ENCODE assay signal across 20 cellular contexts in the genomic region with DNA sequence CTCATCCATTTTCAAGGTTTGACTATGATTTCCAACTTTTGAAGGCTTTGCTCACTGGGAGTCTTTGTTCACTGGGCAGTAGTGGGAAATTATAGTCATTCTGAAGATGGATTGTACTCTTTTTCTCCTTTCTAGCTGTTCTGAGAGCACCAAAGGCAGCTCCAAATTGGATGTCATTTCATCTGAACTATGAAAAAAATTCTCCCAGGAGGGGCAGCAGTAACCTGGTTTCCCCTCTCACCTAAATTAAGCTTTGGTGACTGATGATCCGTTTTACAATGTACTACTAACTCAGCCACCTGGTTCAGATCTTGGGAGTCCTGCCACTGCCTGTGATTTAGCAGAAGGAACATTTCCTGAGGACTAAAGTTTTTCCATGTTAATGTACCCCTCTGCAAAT. TPM values are rescaled to one million over a fixed set of nuclear protein-coding genes. Genes with fewer than 3 reads are reported as not detected.
DNase-seq lines count a peak whose midpoint lies in the region; ATAC-seq, FAIRE-seq and TF ChIP-seq lines count a peak whose summit lies in the region.
"Had no signal": no experiment of that assay in that cellular context is flagged by ENCODE, and none has a peak within 500 bp of the region (broad histone marks: within the 10 kb centered on the region; RNA-seq: fewer than 3 reads in every experiment).

No MANE protein-coding gene starts in this region.

- H3K4me1 Mint-ChIP-seq in activated T-cell treated with anti-CD3 and anti-CD28 coated beads, Interleukin-2, amount 50 U/mL, for 24 hours (ENCODE audit: low read depth): peaks cover 17% of the 10 kb centered on the region
- peaks cover 14% of the 10 kb centered on the region for H3K4me1 Mint-ChIP-seq in activated T-cell treated with anti-CD3 and anti-CD28 coated beads, Interleukin-2, amount 50 U/mL, for 72 hours (ENCODE audit: low read depth)
- peaks cover 18% of the 10 kb centered on the region for H3K4me1 Mint-ChIP-seq in stimulated activated effector memory CD8-positive, alpha-beta T cell treated with anti-CD3 and anti-CD28 coated beads, Interleukin-12 subunit alpha, Interleukin-12 subunit beta, amount 100 ng/mL, for 72 hours
- peaks cover 3 to 13% (median 7%) of the 10 kb centered on the region in 4 donors for H3K4me1 Mint-ChIP-seq in CD4-positive, alpha-beta memory T cell

- H3K4me1 ChIP-seq in adrenal gland (replicated peaks in 1 of 2): peaks cover 15 to 17% of the 10 kb centered on the region in 2 donors
- H3K4me1 ChIP-seq in CD4-positive, alpha-beta memory T cell (ENCODE audit: insufficient read depth, low read length): no peaks in the 10 kb centered on the region
- H3K4me1 ChIP-seq: BLaER1 had no signal

- no peaks in the 10 kb centered on the region for H3K9me3 Mint-ChIP-seq in activated T-cell treated with anti-CD3 and anti-CD28 coated beads, Interleukin-2, amount 50 U/mL, for 24 hours
- no peaks in the 10 kb centered on the region for H3K9me3 Mint-ChIP-seq in activated T-cell treated with anti-CD3 and anti-CD28 coated beads, Interleukin-2, amount 50 U/mL, for 72 hours
- no peaks in the 10 kb centered on the region for H3K9me3 Mint-ChIP-seq in stimulated activated effector memory CD8-positive, alpha-beta T cell treated with anti-CD3 and anti-CD28 coated beads, Interleukin-12 subunit alpha, Interleukin-12 subunit beta, amount 100 ng/mL, for 72 hours
- no peaks in the 10 kb centered on the region for H3K9me3 Mint-ChIP-seq in CD4-positive, alpha-beta memory T cell
- H3K9me3 Mint-ChIP-seq: CD14-positive monocyte; CD8-positive, alpha-beta T cell; H9 had no signal

- no peak overlapping the region for H3K4me3 ChIP-seq in adrenal gland
- H3K4me3 ChIP-seq in CD4-positive, alpha-beta memory T cell (ENCODE audit: low read length in 2 of 2): no peak overlapping the region
- H3K4me3 ChIP-seq: BLaER1 had no signal

- no peak for TF ChIP-seq CTCF in adrenal gland (IDR thresholded peaks at IDR 0.05)

- POLR2A ChIA-PET in CD4-positive, alpha-beta memory T cell (lab: Charles Lee; ENCODE audit: partially characterized antibody): no interaction called here

- no peak overlapping the region for H3K4me3 Mint-ChIP-seq in activated T-cell treated with anti-CD3 and anti-CD28 coated beads, Interleukin-2, amount 50 U/mL, for 24 hours
- H3K4me3 Mint-ChIP-seq in activated T-cell treated with anti-CD3 and anti-CD28 coated beads, Interleukin-2, amount 50 U/mL, for 72 hours: no peak overlapping the region
- H3K4me3 Mint-ChIP-seq in stimulated activated effector memory CD8-positive, alpha-beta T cell treated with anti-CD3 and anti-CD28 coated beads, Interleukin-12 subunit alpha, Interleukin-12 subunit beta, amount 100 ng/mL, for 72 hours: no peak overlapping the region
- H3K4me3 Mint-ChIP-seq in CD4-positive, alpha-beta memory T cell: no peak overlapping the region
- H3K4me3 Mint-ChIP-seq: CD14-positive monocyte; CD8-positive, alpha-beta T cell; H9 had no signal

- intact Hi-C loops in adrenal gland (cut with DNase I): no loop called here
- intact Hi-C loops in CD4-positive, alpha-beta memory T cell (cut with micrococcal nuclease): no loop called here

- peak overlapping the region; percentile 88 for H3K27ac Mint-ChIP-seq in activated T-cell treated with anti-CD3 and anti-CD28 coated beads, Interleukin-2, amount 50 U/mL, for 24 hours
- H3K27ac Mint-ChIP-seq in activated T-cell treated with anti-CD3 and anti-CD28 coated beads, Interleukin-2, amount 50 U/mL, for 72 hours: no peak overlapping the region
- H3K27ac Mint-ChIP-seq in stimulated activated effector memory CD8-positive, alpha-beta T cell treated with anti-CD3 and anti-CD28 coated beads, Interleukin-12 subunit alpha, Interleukin-12 subunit beta, amount 100 ng/mL, for 72 hours: peak overlapping the region; percentile 85
- H3K27ac Mint-ChIP-seq in CD4-positive, alpha-beta memory T cell: no peak overlapping the region
- H3K27ac Mint-ChIP-seq: CD14-positive monocyte; CD8-positive, alpha-beta T cell; H9 had no signal

- no peak for ATAC-seq in activated T-cell treated with anti-CD3 and anti-CD28 coated beads, Interleukin-2, amount 50 U/mL, for 72 hours (replicated peaks in 1 of 2)
- no peak for ATAC-seq in stimulated activated effector memory CD8-positive, alpha-beta T cell treated with anti-CD3 and anti-CD28 coated beads, Interleukin-12 subunit alpha, Interleukin-12 subunit beta, amount 100 ng/mL, for 72 hours
- ATAC-seq: CD8-positive, alpha-beta T cell had no signal

- 66 to 91% (median 70%) methylated on average over 1 of the region's 1 CpG for WGBS in adrenal gland, 4 donors

- no peaks in the 10 kb centered on the region for H3K27me3 Mint-ChIP-seq in activated T-cell treated with anti-CD3 and anti-CD28 coated beads, Interleukin-2, amount 50 U/mL, for 24 hours
- H3K27me3 Mint-ChIP-seq in activated T-cell treated with anti-CD3 and anti-CD28 coated beads, Interleukin-2, amount 50 U/mL, for 72 hours (ENCODE audit: low read depth): no peaks in the 10 kb centered on the region
- H3K27me3 Mint-ChIP-seq in CD4-positive, alpha-beta memory T cell: no peaks in the 10 kb centered on the region

- CTCF ChIA-PET in CD4-positive, alpha-beta memory T cell (lab: Charles Lee; ENCODE audit: partially characterized antibody): interaction anchor here (0.7 kb wide), 1 partner anchor 12 kb away, joined by 4 read pairs; no protein-coding TSS in a partner anchor

- DNase-seq in activated T-cell treated with anti-CD3 and anti-CD28 coated beads, Interleukin-2, amount 50 U/mL, for 24 hours: no peak
- DNase-seq in activated T-cell treated with anti-CD3 and anti-CD28 coated beads, Interleukin-2, amount 50 U/mL, for 72 hours: no peak
- DNase-seq in GM12892 (ENCODE audit: insufficient read length) (no peak), adrenal gland (no peak)
- DNase-seq in stimulated activated effector memory CD8-positive, alpha-beta T cell treated with anti-CD3 and anti-CD28 coated beads, Interleukin-12 subunit alpha, Interleukin-12 subunit beta, amount 100 ng/mL, for 72 hours (ENCODE audit: low spot score in 2 of 2): no peak
- no peak for DNase-seq in CD4-positive, alpha-beta memory T cell
- no peak for DNase-seq in stimulated activated CD4-positive, alpha-beta T cell treated with anti-CD3 and anti-CD28 coated beads, Interleukin-4, amount 100 ng/mL, for 1 hour
- DNase-seq: 8988T; CD8-positive, alpha-beta T cell; DMS 273 treated with DMSO at 0.1 percent for 48 hours; DND-41; EL; H9 had no signal

- no peaks in the 10 kb centered on the region for H3K27me3 ChIP-seq in adrenal gland
- no peaks in the 10 kb centered on the region for H3K27me3 ChIP-seq in CD4-positive, alpha-beta memory T cell (ENCODE audit: insufficient read depth, low read length)
- H3K27me3 ChIP-seq: BLaER1 had no signal

- TF ChIP-seq POLR2A in GM12892 (IDR thresholded peaks at IDR 0.05; ENCODE audit: low read depth, low read length) (no peak), adrenal gland (IDR thresholded peaks at IDR 0.05) (no peak)

- no peaks in the 10 kb centered on the region for H3K36me3 Mint-ChIP-seq in activated T-cell treated with anti-CD3 and anti-CD28 coated beads, Interleukin-2, amount 50 U/mL, for 24 hours (ENCODE audit: low read depth)
- no peaks in the 10 kb centered on the region for H3K36me3 Mint-ChIP-seq in activated T-cell treated with anti-CD3 and anti-CD28 coated beads, Interleukin-2, amount 50 U/mL, for 72 hours (ENCODE audit: insufficient read depth in 2 of 2)
- H3K36me3 Mint-ChIP-seq in stimulated activated effector memory CD8-positive, alpha-beta T cell treated with anti-CD3 and anti-CD28 coated beads, Interleukin-12 subunit alpha, Interleukin-12 subunit beta, amount 100 ng/mL, for 72 hours: no peaks in the 10 kb centered on the region
- H3K36me3 Mint-ChIP-seq in CD4-positive, alpha-beta memory T cell: no peaks in the 10 kb centered on the region
- H3K36me3 Mint-ChIP-seq: CD14-positive monocyte; CD8-positive, alpha-beta T cell had no signal

- peak overlapping the region in 4 of 5 donors; percentile 8 to 73 (median 36) for H3K27ac ChIP-seq in adrenal gland
- H3K27ac ChIP-seq in CD4-positive, alpha-beta memory T cell (ENCODE audit: low read depth, low read length): no peak overlapping the region
- H3K27ac ChIP-seq: BLaER1 had no signal

- peak; percentile 36 for FAIRE-seq in GM12892 (lab: Jason Lieb, UNC)
- FAIRE-seq: GM12878, GM19239, H1, HTR-8/SVneo had no signal

- H3K36me3 ChIP-seq in adrenal gland (replicated peaks in 1 of 2): no peaks in the 10 kb centered on the region
- H3K36me3 ChIP-seq in CD4-positive, alpha-beta memory T cell (ENCODE audit: insufficient read depth, low read length): no peaks in the 10 kb centered on the region
- H3K36me3 ChIP-seq: BLaER1 had no signal

- no peaks in the 10 kb centered on the region for H3K9me3 ChIP-seq in adrenal gland (replicated peaks in 1 of 3)
- H3K9me3 ChIP-seq in CD4-positive, alpha-beta memory T cell (ENCODE audit: control insufficient read depth in 1 of 2, low read length in 2 of 2): no peaks in the 10 kb centered on the region
- H3K9me3 ChIP-seq: BLaER1 had no signal

RNA-seq across cellular contexts. Expression of a gene that starts 17.6 kb away (rescaled TPM):
- total RNA-seq in activated T-cell treated with anti-CD3 and anti-CD28 coated beads, Interleukin-2, amount 50 U/mL, for 72 hours: under 1 TPM in 1 of 2 donors, not detected in 1; 0.58 TPM
- 0.06 TPM for polyA plus RNA-seq in GM12892 (2012; ENCODE audit: missing spikeins)
- 1 to 10 TPM in 5 of 8 donors, under 1 TPM in 3; 0.49 to 8.3 (median 1.5) TPM for total RNA-seq in adrenal gland
- 1 to 10 TPM; 1.5 to 2.1 (median 2.1) TPM for polyA plus RNA-seq in adrenal gland
- under 1 TPM in 1 of 2 experiments, not detected in 1; 0.53 TPM for total RNA-seq in CD4-positive, alpha-beta memory T cell
- under 1 TPM in 1 of 2 donors, not detected in 1; 0.09 TPM for polyA plus RNA-seq in CD4-positive, alpha-beta memory T cell
- total RNA-seq: CD8-positive, alpha-beta T cell; G401 had no signal
- polyA plus RNA-seq: CD14-positive monocyte had no signal

RNA-seq across cellular contexts. Expression of a gene that starts 31.5 kb away (rescaled TPM):
- total RNA-seq in activated T-cell treated with anti-CD3 and anti-CD28 coated beads, Interleukin-2, amount 50 U/mL, for 72 hours: 1 to 10 TPM; 3.0 to 9.3 TPM
- 21.6 TPM for polyA plus RNA-seq in GM12892 (2012; ENCODE audit: missing spikeins)
- 10 to 100 TPM; 17.0 to 35.5 (median 21.9) TPM for total RNA-seq in adrenal gland
- 10 to 100 TPM; 34.1 to 74.1 (median 55.0) TPM for polyA plus RNA-seq in adrenal gland
- total RNA-seq in CD4-positive, alpha-beta memory T cell: 1 to 10 TPM in 1 of 2 experiments, under 1 TPM in 1; 0.49 to 2.0 TPM
- 1 to 10 TPM; 2.8 to 5.9 TPM for polyA plus RNA-seq in CD4-positive, alpha-beta memory T cell

RNA-seq across cellular contexts. Expression of a gene that starts 31.5 kb away (rescaled TPM):
- 10 to 100 TPM; 10.0 to 21.7 TPM for total RNA-seq in activated T-cell treated with anti-CD3 and anti-CD28 coated beads, Interleukin-2, amount 50 U/mL, for 72 hours
- polyA plus RNA-seq in GM12892 (2012; ENCODE audit: missing spikeins): 10.7 TPM
- 10 to 100 TPM in 6 of 8 donors, 1 to 10 TPM in 2; 9.4 to 25.3 (median 16.9) TPM for total RNA-seq in adrenal gland
- 10 to 100 TPM; 16.9 to 26.1 (median 19.0) TPM for polyA plus RNA-seq in adrenal gland
- total RNA-seq in CD4-positive, alpha-beta memory T cell: 10 to 100 TPM; 16.6 to 23.5 TPM
- polyA plus RNA-seq in CD4-positive, alpha-beta memory T cell: 1 to 10 TPM; 3.9 to 8.7 TPM

Comparison
In these comparisons a context has a peak if more than half of its experiments do, and no peak if none do; other contexts are left out.
1. H3K27ac Mint-ChIP-seq: peak in activated T-cell treated with anti-CD3 and anti-CD28 coated beads, Interleukin-2, amount 50 U/mL, for 24 hours (single experiment) and stimulated activated effector memory CD8-positive, alpha-beta T cell treated with anti-CD3 and anti-CD28 coated beads, Interleukin-12 subunit alpha, Interleukin-12 subunit beta, amount 100 ng/mL, for 72 hours (single experiment); none in activated T-cell treated with anti-CD3 and anti-CD28 coated beads, Interleukin-2, amount 50 U/mL, for 72 hours (single experiment) and CD4-positive, alpha-beta memory T cell (0 of 7).